10 cellular contexts compared by ENCODE assay signal in the genomic region with DNA sequence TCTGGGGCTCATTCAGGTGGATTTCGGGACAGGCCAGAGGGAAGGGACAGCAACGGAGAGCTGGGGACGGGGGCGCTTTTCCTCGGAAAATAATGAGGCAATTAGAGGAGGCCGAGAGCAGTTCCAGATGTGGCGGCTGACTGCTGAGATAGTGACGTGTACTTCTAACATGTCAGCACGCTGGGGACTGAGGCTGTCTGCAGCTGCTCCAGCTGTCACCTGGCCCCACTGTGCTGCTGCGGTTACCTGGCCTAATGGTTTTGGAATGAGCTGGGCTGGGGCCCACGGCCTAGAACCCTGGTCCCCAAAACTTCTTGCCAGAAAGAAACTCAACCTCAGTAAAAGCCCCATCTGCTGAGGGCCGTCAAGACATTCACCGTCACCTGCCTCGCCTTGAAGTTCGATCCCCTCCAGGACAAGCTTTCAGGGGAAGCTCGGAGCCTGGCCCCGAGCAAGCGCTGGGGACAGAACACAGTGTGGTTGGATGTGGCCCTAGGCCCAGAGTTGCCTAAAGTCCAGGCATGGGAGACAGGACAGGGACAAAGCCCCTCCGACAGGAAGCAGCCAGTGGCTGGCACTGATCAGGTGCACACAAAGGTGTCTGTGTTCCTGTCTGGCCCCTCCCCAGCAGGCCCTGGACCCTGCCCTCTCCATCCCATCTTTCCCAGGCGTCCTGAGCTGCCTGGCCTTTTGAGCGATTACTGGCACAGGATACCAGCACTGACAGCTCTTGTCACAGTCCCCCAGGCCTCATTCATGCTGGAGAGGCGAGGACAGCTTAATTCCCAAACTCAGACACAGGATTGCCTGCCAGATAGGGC. TPM values are rescaled to one million over a fixed set of nuclear protein-coding genes. Genes with fewer than 3 reads are reported as not detected.
DNase-seq lines count a peak whose midpoint lies in the region; ATAC-seq and TF ChIP-seq lines count a peak whose summit lies in the region.
"Had no signal": no experiment of that assay in that cellular context is flagged by ENCODE, and none has a peak within 500 bp of the region (broad histone marks: within the 10 kb centered on the region; RNA-seq: fewer than 3 reads in every experiment).

No MANE protein-coding gene starts in this region.

- TF ChIP-seq POLR2A in body of pancreas (IDR thresholded peaks at IDR 0.05), result no peak

- peak overlapping the region; percentile 49 for H2BK15ac ChIP-seq in neuronal stem cell (ENCODE audit: low read length)

- peaks cover 2% of the 10 kb centered on the region for H3K79me1 ChIP-seq in neuronal stem cell (ENCODE audit: low read depth, low read length)

- ATAC-seq in GM18867 (IDR thresholded peaks at IDR 0.05; ENCODE audit: unreplicated experiment) (peak; percentile 74), GM21529 (IDR thresholded peaks at IDR 0.05; ENCODE audit: unreplicated experiment) (peak; percentile 79), HG03469 (IDR thresholded peaks at IDR 0.05; ENCODE audit: unreplicated experiment) (peak; percentile 78), body of pancreas (no peak)
- ATAC-seq: activated CD8-positive, alpha-beta memory T cell treated with anti-CD3 and anti-CD28 coated beads, Interleukin-2, amount 10 ng/mL, durations not matched to agents 7 days and 5 days had no signal

- H3K18ac ChIP-seq in neuronal stem cell (ENCODE audit: low read length), result peak overlapping the region; percentile 20

- H3K4me2 ChIP-seq in neuronal stem cell (ENCODE audit: insufficient read depth, low read length, poor library complexity, severe bottlenecking), result no peak overlapping the region

- no peak overlapping the region for H2AFZ ChIP-seq in neuronal stem cell (ENCODE audit: low read length)

- no peaks in the 10 kb centered on the region for H3K9me3 ChIP-seq in neuronal stem cell (replicated peaks in 1 of 2; ENCODE audit: control insufficient read depth in 2 of 2, insufficient read depth in 1 of 2, low read depth in 1 of 2, low read length in 2 of 2)
- no peaks in the 10 kb centered on the region for H3K9me3 ChIP-seq in body of pancreas

- H4K8ac ChIP-seq in neuronal stem cell (ENCODE audit: low read depth, low read length), result no peak overlapping the region

- H3K27ac ChIP-seq in neuronal stem cell (replicated peaks; ENCODE audit: low read length), result no peak overlapping the region
- no peak overlapping the region for H3K27ac ChIP-seq in body of pancreas
- no peak overlapping the region for H3K27ac ChIP-seq in coronary artery

- intact Hi-C loops in body of pancreas (cut with DNase I), result no loop called here

- H2BK5ac ChIP-seq in neuronal stem cell (ENCODE audit: low read length), result no peak overlapping the region

- H3K4me1 ChIP-seq in neuronal stem cell (ENCODE audit: control insufficient read depth in 2 of 2, insufficient read depth in 1 of 2, low read depth in 1 of 2, low read length in 2 of 2) (peaks cover 9 to 24% of the 10 kb centered on the region in 2 donors), body of pancreas (no peaks in the 10 kb centered on the region)

- peaks cover 15 to 33% of the 10 kb centered on the region in 2 donors for H3K36me3 ChIP-seq in neuronal stem cell (replicated peaks in 1 of 2; ENCODE audit: control insufficient read depth in 2 of 2, insufficient read depth in 2 of 2, low read length in 2 of 2)
- H3K36me3 ChIP-seq in body of pancreas (replicated peaks in 1 of 2; ENCODE audit: insufficient read depth in 1 of 2, low read depth in 2 of 2), result no peaks in the 10 kb centered on the region

- H3K23ac ChIP-seq in neuronal stem cell (ENCODE audit: low read depth, low read length, poor library complexity), result no peak overlapping the region

- no peak for TF ChIP-seq CTCF in body of pancreas (IDR thresholded peaks at IDR 0.05)
- no peak for TF ChIP-seq CTCF in coronary artery (IDR thresholded peaks at IDR 0.05)

- no peak overlapping the region for H4K91ac ChIP-seq in neuronal stem cell (ENCODE audit: low read depth, low read length, poor library complexity)

- DNase-seq in neuronal stem cell (ENCODE audit: low spot score), result no peak
- no peak for DNase-seq in NCI-H526 (lab: John Stamatoyannopoulos, UW)
- no peak for DNase-seq in body of pancreas
- DNase-seq in amygdala (lab: John Stamatoyannopoulos, UW), result no peak
- no peak for DNase-seq in coronary artery (ENCODE audit: low spot score)
- DNase-seq: activated CD8-positive, alpha-beta memory T cell treated with anti-CD3 and anti-CD28 coated beads, Interleukin-2, amount 10 ng/mL, durations not matched to agents 7 days and 5 days; aorta had no signal

- no peak overlapping the region for H3K14ac ChIP-seq in neuronal stem cell (ENCODE audit: low read length)

- no peak overlapping the region for H2BK120ac ChIP-seq in neuronal stem cell (ENCODE audit: low read depth, low read length)

- no CpG with 5 or more reads among the region's 22 CpGs for WGBS in neuronal stem cell (ENCODE audit: extremely low coverage in 2 of 2, insufficient read length in 2 of 2, insufficient replicate concordance in 1 of 2), 2 donors
- WGBS in body of pancreas, 2 donors, result 85 to 95% methylated on average over 12 to 22 of the region's 22 CpGs

- peak overlapping the region; percentile 60 for H3K9ac ChIP-seq in neuronal stem cell (ENCODE audit: low read depth, low read length, poor library complexity)

- H3K4me3 ChIP-seq in neuronal stem cell (ENCODE audit: low read length in 2 of 2) (peak overlapping the region in 1 of 2 donors; percentile 43), body of pancreas (no peak overlapping the region), coronary artery (no peak overlapping the region)

- no peak overlapping the region for H3K4ac ChIP-seq in neuronal stem cell (ENCODE audit: low read length)

- H2BK12ac ChIP-seq in neuronal stem cell (ENCODE audit: low read length), result no peak overlapping the region

- peak overlapping the region; percentile 49 for H2AK5ac ChIP-seq in neuronal stem cell (ENCODE audit: low read depth, low read length)

- H3K27me3 ChIP-seq in neuronal stem cell (ENCODE audit: control insufficient read depth in 3 of 3, insufficient read depth in 3 of 3, low read depth in 1 of 3, low read length in 3 of 3), result no peaks in the 10 kb centered on the region
- H3K27me3 ChIP-seq in body of pancreas, result no peaks in the 10 kb centered on the region

RNA-seq across cellular contexts. Expression of a gene that starts 22.1 kb away (rescaled TPM):
- polyA plus RNA-seq in neuronal stem cell (2013, experiment 1 of 2), result 22.3 TPM
- 20.9 TPM for polyA plus RNA-seq in neuronal stem cell (2013, experiment 2 of 2)
- total RNA-seq in body of pancreas, result 10 to 100 TPM; 25.4 to 41.2 TPM

RNA-seq across cellular contexts. Expression of a gene that starts 22.3 kb away (rescaled TPM):
- polyA plus RNA-seq in neuronal stem cell (2013, experiment 1 of 2), result 22.4 TPM
- polyA plus RNA-seq in neuronal stem cell (2013, experiment 2 of 2), result 22.5 TPM
- 10 to 100 TPM in 1 of 2 donors, 1 to 10 TPM in 1; 6.7 to 36.9 TPM for total RNA-seq in body of pancreas
